Comparison of ENCODE assay signal across 1 cellular context in genomic region chr6:49339096-49339495, GRCh38.
A peak's percentile ranks its signal among the peaks of the same experiment; 100 is the strongest.
TF ChIP-seq lines count a peak whose summit lies in the region.

No MANE protein-coding gene starts in this region.

TF ChIP-seq in H1, 55 proteins besides CTCF, POLR2A, EP300 and RAD21 (continued from another document):
- TF ChIP-seq SUZ12 (IDR thresholded peaks at IDR 0.05; ENCODE audit: low read length) (no peak), TCF12 (IDR thresholded peaks at IDR 0.05; ENCODE audit: low read depth, low read length) (peak; percentile 70; the same call in 1 of the 2 replicates), MAX (IDR thresholded peaks at IDR 0.05) (peak; percentile 92), E2F6 (IDR thresholded peaks at IDR 0.05) (peak; percentile 77), PHF8 (conservative IDR thresholded peaks at IDR 0.05; ENCODE audit: low read depth, low read length) (no peak), TAF1 (IDR thresholded peaks at IDR 0.05; ENCODE audit: low read depth, low read length) (no peak), CTBP2 (IDR thresholded peaks at IDR 0.05; ENCODE audit: borderline replicate concordance, insufficient read depth, insufficient read length, low read length) (no peak), CEBPB (IDR thresholded peaks at IDR 0.05; ENCODE audit: low read depth, low read length) (no peak), RBBP5 (IDR thresholded peaks at IDR 0.05; ENCODE audit: borderline replicate concordance, low read depth, low read length) (no peak), YY1 (IDR thresholded peaks at IDR 0.05; ENCODE audit: low read depth, low read length) (peak; percentile 73), SP4 (IDR thresholded peaks at IDR 0.05; ENCODE audit: low read length) (no peak), TEAD4 (IDR thresholded peaks at IDR 0.05; ENCODE audit: low read depth, low read length) (no peak), CHD1 (IDR thresholded peaks at IDR 0.05; ENCODE audit: low read depth, low read length) (no peak), KDM4A (IDR thresholded peaks at IDR 0.05; ENCODE audit: low read depth, low read length, severe bottlenecking) (no peak), POU5F1 (IDR thresholded peaks at IDR 0.05; ENCODE audit: low read depth, low read length) (peak; percentile 84), EGR1 (IDR thresholded peaks at IDR 0.05; ENCODE audit: borderline replicate concordance, low read depth, low read length) (no peak), ZNF274 (IDR thresholded peaks at IDR 0.05; ENCODE audit: borderline replicate concordance, extremely low read depth, low read length) (no peak), NRF1 (IDR thresholded peaks at IDR 0.05; ENCODE audit: low read depth, low read length) (no peak), TAF7 (optimal IDR thresholded peaks at IDR 0.05; ENCODE audit: borderline replicate concordance, low read depth, low read length) (no peak), SIN3A (conservative IDR thresholded peaks at IDR 0.05 in 1 of 2, IDR thresholded peaks at IDR 0.05 in 1 of 2; ENCODE audit: low read depth in 1 of 2, low read length in 2 of 2) (no peak), MAFK (IDR thresholded peaks at IDR 0.05; ENCODE audit: low read depth, low read length) (no peak), TBP (IDR thresholded peaks at IDR 0.05; ENCODE audit: low read depth, low read length) (no peak)
